In the genomic region with DNA sequence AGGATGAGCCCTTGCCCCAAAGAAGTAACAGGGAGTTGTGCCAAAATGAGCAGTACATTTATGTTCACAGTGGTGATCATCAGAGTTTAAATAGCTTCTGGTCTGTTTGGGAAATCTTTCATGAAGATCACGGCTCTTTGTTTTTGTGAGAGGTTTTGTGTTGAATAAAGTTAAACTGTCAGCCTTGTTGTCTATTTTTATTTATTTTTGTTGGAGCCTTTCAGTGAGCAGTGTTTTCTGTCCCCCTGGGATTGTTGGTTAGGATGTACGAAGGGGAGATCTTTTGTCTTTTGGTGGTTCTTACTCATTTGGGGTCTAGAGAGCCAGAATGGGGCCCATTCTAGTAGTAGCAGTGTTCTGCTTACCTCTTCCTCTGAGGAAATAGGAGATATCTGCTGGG, we compare ENCODE assay signal across 15 cellular contexts.
DNase-seq lines count a peak whose midpoint lies in the region; ATAC-seq, FAIRE-seq and TF ChIP-seq lines count a peak whose summit lies in the region.
"Had no signal": no experiment of that assay in that cellular context is flagged by ENCODE, and none has a peak within 500 bp of the region (broad histone marks: within the 10 kb centered on the region; RNA-seq: fewer than 3 reads in every experiment).

No MANE protein-coding gene starts in this region.

- H3K4ac ChIP-seq in H1 (replicated peaks; ENCODE audit: insufficient read length, low read depth, low read length) = no peak overlapping the region

- no peak overlapping the region for H2BK5ac ChIP-seq in H1 (ENCODE audit: low read depth, low read length)

- no peak overlapping the region for H3K14ac ChIP-seq in H1 (ENCODE audit: insufficient read length)

- H3K4me2 ChIP-seq in H1 (ENCODE audit: insufficient read depth in 1 of 2, low read depth in 2 of 2, low read length in 2 of 2) = peak overlapping the region; percentile 15 to 57; a peak in 1 of 4 replicates

- H2BK20ac ChIP-seq in H1 (ENCODE audit: low read length) = no peak overlapping the region

- H2BK120ac ChIP-seq in H1 (replicated peaks; ENCODE audit: low read depth, low read length) = no peak overlapping the region

- no peak overlapping the region for H4K8ac ChIP-seq in H1 (ENCODE audit: extremely low read depth, insufficient read depth, low read length)

- peak overlapping the region in 6 of 8 donors; percentile 6 to 70 (median 58) for H3K4me3 Mint-ChIP-seq in CD4-positive, alpha-beta memory T cell

- H3K4me3 ChIP-seq in CD4-positive, alpha-beta memory T cell (ENCODE audit: low read length in 2 of 2) = no peak overlapping the region
- H3K4me3 ChIP-seq in SK-N-MC (no peak overlapping the region), H1 (ENCODE audit: extremely low read depth in 1 of 4, insufficient read depth in 2 of 4, low read depth in 3 of 4, low read length in 4 of 4) (no peak overlapping the region), neuron (ENCODE audit: low read length) (peak overlapping the region; percentile 50), lower lobe of right lung (no peak overlapping the region), ovary (no peak overlapping the region)

- H3K56ac ChIP-seq in H1 (replicated peaks; ENCODE audit: insufficient read length, low read depth, low read length) = no peak overlapping the region

- peaks cover 19% of the 10 kb centered on the region for H3K79me1 ChIP-seq in H1 (ENCODE audit: low read depth, low read length)

- TF ChIP-seq RAD21 in H1 (IDR thresholded peaks at IDR 0.05 in 1 of 2, conservative IDR thresholded peaks at IDR 0.05 in 1 of 2; ENCODE audit: low read depth in 2 of 2, low read length in 2 of 2) = no peak

- no peak overlapping the region for H2BK15ac ChIP-seq in H1 (ENCODE audit: low read length)

- TF ChIP-seq POLR2A in H1 (IDR thresholded peaks at IDR 0.05; ENCODE audit: control extremely low read depth in 1 of 2, low read depth in 2 of 2, low read length in 2 of 2) (no peak), ovary (IDR thresholded peaks at IDR 0.05) (no peak)

- no peaks in the 10 kb centered on the region for H3K9me3 ChIP-seq in CD4-positive, alpha-beta memory T cell (ENCODE audit: control insufficient read depth in 1 of 2, low read length in 2 of 2)
- H3K9me3 ChIP-seq in SK-N-MC (ENCODE audit: low read depth, low read length) (no peaks in the 10 kb centered on the region), H1 (ENCODE audit: insufficient read depth in 2 of 2, low read depth in 1 of 2, low read length in 1 of 2) (no peaks in the 10 kb centered on the region), neuron (ENCODE audit: low read length) (no peaks in the 10 kb centered on the region), lower lobe of right lung (no peaks in the 10 kb centered on the region), ovary (no peaks in the 10 kb centered on the region)

- ATAC-seq in lower lobe of right lung (no peak), HG02610 (IDR thresholded peaks at IDR 0.05; ENCODE audit: unreplicated experiment) (no peak)
- ATAC-seq: HCT116 had no signal

- no peak overlapping the region for H3K18ac ChIP-seq in H1 (ENCODE audit: extremely low read depth, low read length)

- peaks cover 0 to 3% (median 0%) of the 10 kb centered on the region in 8 donors for H3K9me3 Mint-ChIP-seq in CD4-positive, alpha-beta memory T cell

- no peaks in the 10 kb centered on the region for H3K27me3 Mint-ChIP-seq in CD4-positive, alpha-beta memory T cell

- no peak overlapping the region for H3K9ac ChIP-seq in SK-N-MC (ENCODE audit: insufficient read length)
- no peak overlapping the region for H3K9ac ChIP-seq in H1 (replicated peaks in 1 of 4; ENCODE audit: extremely low read depth in 1 of 4, low read depth in 3 of 4, low read length in 3 of 4)

- no peaks in the 10 kb centered on the region for H3K36me3 Mint-ChIP-seq in CD4-positive, alpha-beta memory T cell

- no peak overlapping the region for H4K91ac ChIP-seq in H1 (replicated peaks; ENCODE audit: insufficient read length, low read length)

- H2BK12ac ChIP-seq in H1 (ENCODE audit: low read depth, low read length) = no peak overlapping the region

- WGBS in H1 (ENCODE audit: extremely low coverage in 1 of 2, insufficient coverage in 1 of 2, insufficient read length in 1 of 2, insufficient replicate concordance in 2 of 2, low coverage in 1 of 2, low lambda C conversion rate in 2 of 2, missing lambda C conversion rate in 1 of 2), 2 experiments = 80% methylated on average over 2 of the region's 2 CpGs; no CpG with 5 or more reads in 1 of the 2 experiments
- 88 to 96% (median 88%) methylated on average over 2 of the region's 2 CpGs for WGBS in ovary, 3 donors

- H3K4me1 ChIP-seq in CD4-positive, alpha-beta memory T cell (ENCODE audit: insufficient read depth, low read length) = peaks cover 69% of the 10 kb centered on the region
- H3K4me1 ChIP-seq in H1 (replicated peaks in 1 of 4; ENCODE audit: control insufficient read depth in 3 of 4, insufficient read depth in 4 of 4, low read length in 3 of 4) (peaks cover 18 to 50% (median 42%) of the 10 kb centered on the region in 4 experiments), neuron (ENCODE audit: insufficient read depth, low read length) (peaks cover 73% of the 10 kb centered on the region), lower lobe of right lung (peaks cover 43% of the 10 kb centered on the region), ovary (ENCODE audit: insufficient read depth) (peaks cover 8% of the 10 kb centered on the region)

- no peak for FAIRE-seq in H1 (lab: Jason Lieb, UNC)
- FAIRE-seq: endothelial cell of umbilical vein, RCC 7860 had no signal

- no peak overlapping the region for H2AK5ac ChIP-seq in H1 (ENCODE audit: low read depth, low read length)

- no peak for TF ChIP-seq EP300 in H1 (IDR thresholded peaks at IDR 0.05; ENCODE audit: borderline replicate concordance in 1 of 2, low read depth in 2 of 2, low read length in 2 of 2)
- no peak for TF ChIP-seq EP300 in ovary (IDR thresholded peaks at IDR 0.05)

- peaks cover 45 to 76% of the 10 kb centered on the region in 2 experiments for H4K20me1 ChIP-seq in H1 (replicated peaks in 1 of 2; ENCODE audit: control insufficient read depth in 1 of 2, insufficient read depth in 2 of 2, low read length in 2 of 2)

- no peak for TF ChIP-seq CTCF in H1 (IDR thresholded peaks at IDR 0.05; ENCODE audit: control extremely low read depth in 1 of 3, insufficient read depth in 1 of 3, low read depth in 1 of 3, low read length in 3 of 3)
- no peak for TF ChIP-seq CTCF in lower lobe of right lung (IDR thresholded peaks at IDR 0.05)
- no peak for TF ChIP-seq CTCF in ovary (IDR thresholded peaks at IDR 0.05)

- H3K23ac ChIP-seq in H1 (ENCODE audit: insufficient read length) = no peak overlapping the region

- no peaks in the 10 kb centered on the region for H3K27me3 ChIP-seq in CD4-positive, alpha-beta memory T cell (ENCODE audit: insufficient read depth, low read length)
- H3K27me3 ChIP-seq in H1 (replicated peaks in 1 of 4; ENCODE audit: control insufficient read depth in 3 of 4, extremely low read depth in 1 of 4, insufficient read depth in 3 of 4, low read length in 3 of 4) = no peaks in the 10 kb centered on the region
- no peaks in the 10 kb centered on the region for H3K27me3 ChIP-seq in neuron (ENCODE audit: insufficient read depth, low read length)
- no peaks in the 10 kb centered on the region for H3K27me3 ChIP-seq in lower lobe of right lung (ENCODE audit: low read depth)
- no peaks in the 10 kb centered on the region for H3K27me3 ChIP-seq in ovary
- H3K27me3 ChIP-seq: brain microvascular endothelial cell had no signal

- H3K79me2 ChIP-seq in H1 (ENCODE audit: control insufficient read depth in 1 of 2, insufficient read depth in 2 of 2, low read length in 2 of 2) = peaks cover 74 to 100% of the 10 kb centered on the region in 2 experiments

- no peak for DNase-seq in CD4-positive, alpha-beta memory T cell
- DNase-seq in SK-N-MC (ENCODE audit: low read depth, low spot score) = no peak
- DNase-seq in H1 (ENCODE audit: low read depth in 1 of 2, low spot score in 2 of 2) = no peak
- DNase-seq in lower lobe of right lung = no peak
- DNase-seq in ovary = no peak
- no peak for DNase-seq in NCI-H748 (lab: John Stamatoyannopoulos, UW; ENCODE audit: unreplicated experiment)
- DNase-seq: brain microvascular endothelial cell; MV-4-11; NCI-H510A treated with DMSO at 0.1 percent for 48 hours; stimulated activated CD4-positive, alpha-beta T cell treated with anti-CD3 and anti-CD28 coated beads, Interleukin-4, amount 100 ng/mL, for 24 hours had no signal

- CTCF ChIA-PET in CD4-positive, alpha-beta memory T cell (lab: Charles Lee; ENCODE audit: partially characterized antibody) = no interaction called here
- CTCF ChIA-PET in H1 (lab: Charles Lee; ENCODE audit: partially characterized antibody) = interaction anchor here (0.7 to 2.1 kb wide), 3 partner anchors 8 to 15 kb away, joined by 3 to 5 read pairs (median 3); no protein-coding TSS in a partner anchor

- POLR2A ChIA-PET in CD4-positive, alpha-beta memory T cell (lab: Charles Lee; ENCODE audit: partially characterized antibody) = interaction anchor here (1.2 kb wide), 1 partner anchor 8 kb away, joined by 3 read pairs; no protein-coding TSS in a partner anchor
- POLR2A ChIA-PET in H1 (lab: Charles Lee; ENCODE audit: partially characterized antibody) = interaction anchor here (0.5 to 1.3 kb wide), 3 partner anchors 10 to 306 kb away, joined by 3 to 4 read pairs (median 3); no protein-coding TSS in a partner anchor

- H3K27ac Mint-ChIP-seq in CD4-positive, alpha-beta memory T cell = peak overlapping the region in 6 of 7 donors; percentile 15 to 77 (median 41)

- H3K4me1 Mint-ChIP-seq in CD4-positive, alpha-beta memory T cell = peaks cover 66 to 92% (median 79%) of the 10 kb centered on the region in 4 donors

- H3K27ac ChIP-seq in CD4-positive, alpha-beta memory T cell (ENCODE audit: low read depth, low read length) = no peak overlapping the region
- H3K27ac ChIP-seq in SK-N-MC (peak overlapping the region; percentile 85), H1 (ENCODE audit: low read depth, low read length) (no peak overlapping the region), lower lobe of right lung (no peak overlapping the region), ovary (no peak overlapping the region)
- H3K27ac ChIP-seq: brain microvascular endothelial cell had no signal

- H4K5ac ChIP-seq in H1 (ENCODE audit: insufficient read length, low read depth, low read length) = no peak overlapping the region

- intact Hi-C loops in CD4-positive, alpha-beta memory T cell (cut with micrococcal nuclease) = no loop called here
- intact Hi-C loops in lower lobe of right lung (cut with DNase I) = no loop called here
- intact Hi-C loops in ovary (cut with DNase I) = no loop called here

- H3K36me3 ChIP-seq in CD4-positive, alpha-beta memory T cell (ENCODE audit: insufficient read depth, low read length) = no peaks in the 10 kb centered on the region
- H3K36me3 ChIP-seq in SK-N-MC (ENCODE audit: insufficient read depth, low read length) (no peaks in the 10 kb centered on the region), H1 (ENCODE audit: control insufficient read depth in 2 of 4, insufficient read depth in 4 of 4, low read length in 3 of 4) (no peaks in the 10 kb centered on the region), neuron (ENCODE audit: insufficient read depth, low read length) (no peaks in the 10 kb centered on the region), lower lobe of right lung (no peaks in the 10 kb centered on the region), ovary (no peaks in the 10 kb centered on the region)
- H3K36me3 ChIP-seq: brain microvascular endothelial cell had no signal

- H3K23me2 ChIP-seq in H1 (ENCODE audit: low read depth, low read length) = no peaks in the 10 kb centered on the region

- no peak overlapping the region for H2AFZ ChIP-seq in H1 (ENCODE audit: low read length)
- H2AFZ ChIP-seq in neuron (ENCODE audit: low read depth, low read length) = no peak overlapping the region
